In the genomic region with DNA sequence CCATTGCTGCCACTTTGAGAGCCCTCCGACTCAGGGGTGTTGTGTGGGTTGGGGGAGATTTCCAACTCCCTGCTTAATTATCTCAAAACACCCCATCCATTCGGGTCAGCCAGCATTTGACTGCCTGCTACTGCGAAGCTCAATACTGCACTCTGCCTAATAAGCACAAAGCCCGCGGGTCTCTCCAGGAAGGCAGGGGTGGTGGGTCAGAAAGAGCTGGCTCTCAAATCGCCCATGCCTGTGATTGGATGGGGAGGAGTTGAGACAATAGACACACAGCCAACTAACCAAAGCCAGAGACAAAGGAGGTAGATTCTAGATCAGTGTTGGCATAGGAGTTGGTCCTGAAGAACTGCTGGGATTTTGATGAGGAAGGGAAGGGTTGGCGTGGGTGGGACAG, we compare ENCODE assay signal across 12 cellular contexts. TPM values are rescaled to one million over a fixed set of nuclear protein-coding genes. Genes with fewer than 3 reads are reported as not detected.
DNase-seq lines count a peak whose midpoint lies in the region; ATAC-seq, FAIRE-seq and TF ChIP-seq lines count a peak whose summit lies in the region.
"Had no signal": no experiment of that assay in that cellular context is flagged by ENCODE, and none has a peak within 500 bp of the region (broad histone marks: within the 10 kb centered on the region; RNA-seq: fewer than 3 reads in every experiment).

No MANE protein-coding gene starts in this region.

- H2BK120ac ChIP-seq in H1 (replicated peaks; ENCODE audit: low read depth, low read length) = no peak overlapping the region

- no peak for ATAC-seq in CD4-positive, alpha-beta T cell (ENCODE audit: poor library complexity)
- ATAC-seq in GM19452 (IDR thresholded peaks at IDR 0.05; ENCODE audit: unreplicated experiment) = no peak

- H3K4me3 ChIP-seq in Peyer's patch (no peak overlapping the region), H1 (ENCODE audit: extremely low read depth in 1 of 4, insufficient read depth in 2 of 4, low read depth in 3 of 4, low read length in 4 of 4) (no peak overlapping the region), parathyroid adenoma (ENCODE audit: low read depth, low read length) (no peak overlapping the region)
- H3K4me3 ChIP-seq: prostate gland had no signal

- peak overlapping the region; percentile 57; the same call in 1 of the 2 replicates for H4K8ac ChIP-seq in H1 (ENCODE audit: extremely low read depth, insufficient read depth, low read length)

- no peak for TF ChIP-seq RAD21 in H1 (IDR thresholded peaks at IDR 0.05 in 1 of 2, conservative IDR thresholded peaks at IDR 0.05 in 1 of 2; ENCODE audit: low read depth in 2 of 2, low read length in 2 of 2)

- H3K27me3 Mint-ChIP-seq in CD4-positive, alpha-beta T cell = no peaks in the 10 kb centered on the region

- H3K36me3 ChIP-seq in Peyer's patch = peaks cover 0 to 9% (median 0%) of the 10 kb centered on the region in 3 donors
- no peaks in the 10 kb centered on the region for H3K36me3 ChIP-seq in H1 (ENCODE audit: control insufficient read depth in 2 of 4, insufficient read depth in 4 of 4, low read length in 3 of 4)
- H3K36me3 ChIP-seq in parathyroid adenoma (ENCODE audit: control insufficient read depth, insufficient read depth, low read length) = no peaks in the 10 kb centered on the region
- H3K36me3 ChIP-seq: prostate gland had no signal

- TF ChIP-seq POLR2A in Peyer's patch (IDR thresholded peaks at IDR 0.05) (no peak), H1 (IDR thresholded peaks at IDR 0.05; ENCODE audit: control extremely low read depth in 1 of 2, low read depth in 2 of 2, low read length in 2 of 2) (no peak)

- H2AFZ ChIP-seq in H1 (ENCODE audit: low read length) (peak overlapping the region; percentile 73; the same call in 1 of the 2 replicates), parathyroid adenoma (no peak overlapping the region)

- no peak overlapping the region for H3K56ac ChIP-seq in H1 (replicated peaks; ENCODE audit: insufficient read length, low read depth, low read length)

- no peak for FAIRE-seq in H1 (lab: Jason Lieb, UNC)
- FAIRE-seq: D721Med had no signal

- no peak overlapping the region for H2BK5ac ChIP-seq in H1 (ENCODE audit: low read depth, low read length)

- H2BK20ac ChIP-seq in H1 (ENCODE audit: low read length) = no peak overlapping the region

- H2BK15ac ChIP-seq in H1 (ENCODE audit: low read length) = no peak overlapping the region

- intact Hi-C loops in CD4-positive, alpha-beta T cell (cut with DNase I, micrococcal nuclease) = loop anchor here in 1 of 2 experiments (10.0 kb wide), 1 partner anchor 261 kb away; a partner anchor contains a TSS

- peaks cover 1% of the 10 kb centered on the region; the same call in 1 of the 2 replicates for H3K23me2 ChIP-seq in H1 (ENCODE audit: low read depth, low read length)

- no peak overlapping the region; a peak in 1 of 7 replicates for H3K9ac ChIP-seq in H1 (replicated peaks in 1 of 4; ENCODE audit: extremely low read depth in 1 of 4, low read depth in 3 of 4, low read length in 3 of 4)
- no peak overlapping the region for H3K9ac ChIP-seq in parathyroid adenoma
- H3K9ac ChIP-seq: KMS-11 had no signal

- H3K9me3 Mint-ChIP-seq in CD4-positive, alpha-beta T cell = no peaks in the 10 kb centered on the region
- H3K9me3 Mint-ChIP-seq: activated naive CD4-positive, alpha-beta T cell treated with anti-CD3 and anti-CD28 coated beads, Interleukin-2, amount 50 U/mL, for 72 hours had no signal

- CTCF ChIA-PET in CD4-positive, alpha-beta T cell (lab: Charles Lee) = no interaction called here
- CTCF ChIA-PET in H1 (lab: Charles Lee; ENCODE audit: partially characterized antibody) = interaction anchor here (0.7 to 1.1 kb wide), 2 partner anchors 13 to 83 kb away, joined by 3 read pairs; no protein-coding TSS in a partner anchor

- H3K18ac ChIP-seq in H1 (ENCODE audit: extremely low read depth, low read length) = no peak overlapping the region

- no peak overlapping the region for H2AK5ac ChIP-seq in H1 (ENCODE audit: low read depth, low read length)

- no peak overlapping the region for H3K14ac ChIP-seq in H1 (ENCODE audit: insufficient read length)

- TF ChIP-seq CTCF in CD4-positive, alpha-beta T cell (IDR thresholded peaks at IDR 0.05) = no peak
- TF ChIP-seq CTCF in Peyer's patch (IDR thresholded peaks at IDR 0.05) = no peak
- no peak for TF ChIP-seq CTCF in H1 (IDR thresholded peaks at IDR 0.05; ENCODE audit: control extremely low read depth in 1 of 3, insufficient read depth in 1 of 3, low read depth in 1 of 3, low read length in 3 of 3)
- TF ChIP-seq CTCF in parathyroid adenoma (IDR thresholded peaks at IDR 0.05) = no peak

- DNase-seq in CD4-positive, alpha-beta T cell = no peak
- DNase-seq in Peyer's patch = no peak
- DNase-seq in H1 (ENCODE audit: low read depth in 1 of 2, low spot score in 2 of 2) = no peak
- DNase-seq in SIG-M5 (lab: John Stamatoyannopoulos, UW) = no peak
- no peak for DNase-seq in NCI-H2029 (lab: John Stamatoyannopoulos, UW)
- no peak for DNase-seq in NCI-H1694 (lab: John Stamatoyannopoulos, UW)

- peaks cover 0 to 41% (median 6%) of the 10 kb centered on the region in 4 donors for H3K4me1 ChIP-seq in Peyer's patch
- peaks cover 0 to 6% (median 3%) of the 10 kb centered on the region in 4 experiments; a peak in 3 of 7 replicates for H3K4me1 ChIP-seq in H1 (replicated peaks in 1 of 4; ENCODE audit: control insufficient read depth in 3 of 4, insufficient read depth in 4 of 4, low read length in 3 of 4)
- no peaks in the 10 kb centered on the region for H3K4me1 ChIP-seq in parathyroid adenoma
- H3K4me1 ChIP-seq: prostate gland had no signal

- H3K27ac Mint-ChIP-seq in CD4-positive, alpha-beta T cell = peak overlapping the region; percentile 80

- no peaks in the 10 kb centered on the region for H3K27me3 ChIP-seq in CD4-positive, alpha-beta T cell (ENCODE audit: control insufficient read depth, insufficient read depth, low read length)
- no peaks in the 10 kb centered on the region for H3K27me3 ChIP-seq in Peyer's patch
- no peaks in the 10 kb centered on the region; a peak in 1 of 7 replicates for H3K27me3 ChIP-seq in H1 (replicated peaks in 1 of 4; ENCODE audit: control insufficient read depth in 3 of 4, extremely low read depth in 1 of 4, insufficient read depth in 3 of 4, low read length in 3 of 4)
- H3K27me3 ChIP-seq in parathyroid adenoma (ENCODE audit: control insufficient read depth, insufficient read depth, low read length) = no peaks in the 10 kb centered on the region

- H3K23ac ChIP-seq in H1 (ENCODE audit: insufficient read length) = no peak overlapping the region

- H3K4me2 ChIP-seq in H1 (ENCODE audit: insufficient read depth in 1 of 2, low read depth in 2 of 2, low read length in 2 of 2) = no peak overlapping the region
- no peak overlapping the region for H3K4me2 ChIP-seq in parathyroid adenoma (ENCODE audit: low read length)
- H3K4me2 ChIP-seq: KMS-11 had no signal

- WGBS in H1 (ENCODE audit: extremely low coverage in 1 of 2, insufficient coverage in 1 of 2, insufficient read length in 1 of 2, insufficient replicate concordance in 2 of 2, low coverage in 1 of 2, low lambda C conversion rate in 2 of 2, missing lambda C conversion rate in 1 of 2), 2 experiments = 82% methylated on average over 7 of the region's 7 CpGs; no CpG with 5 or more reads in 1 of the 2 experiments

- POLR2A ChIA-PET in CD4-positive, alpha-beta T cell (lab: Charles Lee) = no interaction called here
- POLR2A ChIA-PET in H1 (lab: Charles Lee; ENCODE audit: partially characterized antibody) = interaction anchor here (0.9 kb wide), 1 partner anchor 19 kb away, joined by 3 read pairs; no protein-coding TSS in a partner anchor

- H3K4me3 Mint-ChIP-seq in CD4-positive, alpha-beta T cell = peak overlapping the region; percentile 47

- no peak for TF ChIP-seq EP300 in H1 (IDR thresholded peaks at IDR 0.05; ENCODE audit: borderline replicate concordance in 1 of 2, low read depth in 2 of 2, low read length in 2 of 2)

- no peaks in the 10 kb centered on the region for H4K20me1 ChIP-seq in H1 (replicated peaks in 1 of 2; ENCODE audit: control insufficient read depth in 1 of 2, insufficient read depth in 2 of 2, low read length in 2 of 2)

- no peaks in the 10 kb centered on the region for H3K79me2 ChIP-seq in H1 (ENCODE audit: control insufficient read depth in 1 of 2, insufficient read depth in 2 of 2, low read length in 2 of 2)
- H3K79me2 ChIP-seq in parathyroid adenoma = no peaks in the 10 kb centered on the region

- H4K5ac ChIP-seq in H1 (ENCODE audit: insufficient read length, low read depth, low read length) = no peak overlapping the region

- H3K4me1 Mint-ChIP-seq in CD4-positive, alpha-beta T cell (ENCODE audit: low read depth) = peaks cover 57% of the 10 kb centered on the region

- H3K79me1 ChIP-seq in H1 (ENCODE audit: low read depth, low read length) = no peaks in the 10 kb centered on the region

- H3K4ac ChIP-seq in H1 (replicated peaks; ENCODE audit: insufficient read length, low read depth, low read length) = no peak overlapping the region

- no peak overlapping the region for H3K27ac ChIP-seq in CD4-positive, alpha-beta T cell (ENCODE audit: low read depth, low read length)
- H3K27ac ChIP-seq in Peyer's patch (peak overlapping the region; percentile 45 to 82 (median 62)), H1 (ENCODE audit: low read depth, low read length) (no peak overlapping the region), parathyroid adenoma (peak overlapping the region; percentile 62)
- H3K27ac ChIP-seq: KMS-11 had no signal

- H2BK12ac ChIP-seq in H1 (ENCODE audit: low read depth, low read length) = no peak overlapping the region

- no peaks in the 10 kb centered on the region for H3K9me3 ChIP-seq in CD4-positive, alpha-beta T cell (ENCODE audit: control insufficient read depth, low read length)
- H3K9me3 ChIP-seq in Peyer's patch = no peaks in the 10 kb centered on the region
- H3K9me3 ChIP-seq in H1 (ENCODE audit: insufficient read depth in 2 of 2, low read depth in 1 of 2, low read length in 1 of 2) = no peaks in the 10 kb centered on the region
- no peaks in the 10 kb centered on the region for H3K9me3 ChIP-seq in parathyroid adenoma (ENCODE audit: control insufficient read depth, low read length)
- H3K9me3 ChIP-seq: prostate gland had no signal

- peaks cover 28% of the 10 kb centered on the region for H3K36me3 Mint-ChIP-seq in CD4-positive, alpha-beta T cell (ENCODE audit: low read depth)

- no peak overlapping the region for H4K91ac ChIP-seq in H1 (replicated peaks; ENCODE audit: insufficient read length, low read length)

RNA-seq across cellular contexts. Expression of a gene that starts 2.3 kb away (rescaled TPM):
- total RNA-seq in CD4-positive, alpha-beta T cell = 10 to 100 TPM; 24.9 to 26.2 TPM
- 100 to 1,000 TPM in 1 of 4 donors, 10 to 100 TPM in 3; 29.9 to 218 (median 36.3) TPM for total RNA-seq in Peyer's patch
- not detected in 2 replicates for total RNA-seq in H1 (2021; fragmentation: NEBNext Ultra II Directional; extraction: Animal tissue kit (Norgen Biotek cat#: 25700))
- polyA plus RNA-seq in H1 (2011; rRNA removed) = not detected in 2 replicates
- not detected for polyA plus RNA-seq in H1 (2011; cell fraction: cytosol; rRNA removed)
- not detected for polyA plus RNA-seq in H1 (2011; cell fraction: nucleus; rRNA removed)
- polyA plus RNA-seq in H1 (2012, experiment 1 of 2) = not detected in 4 replicates
- not detected for polyA plus RNA-seq in H1 (2012, experiment 2 of 2)
- polyA plus RNA-seq in H1 (2013, experiment 1 of 2) = 0.08 TPM
- polyA plus RNA-seq in H1 (2013, experiment 2 of 2) = 0.06 TPM
- 0.10 TPM in 1 of 2 replicates, not detected in the other for polyA minus RNA-seq in H1 (2011; rRNA and poly(A)+ RNA removed)
- not detected for polyA minus RNA-seq in H1 (2011; cell fraction: cytosol; rRNA and poly(A)+ RNA removed)
- polyA minus RNA-seq in H1 (2011; cell fraction: nucleus; rRNA and poly(A)+ RNA removed) = not detected

RNA-seq across cellular contexts. Expression of a gene that starts 22.4 kb away (rescaled TPM):
- under 1 TPM; 0.36 to 0.71 TPM for total RNA-seq in CD4-positive, alpha-beta T cell
- 1 to 10 TPM in 1 of 4 donors, under 1 TPM in 1, not detected in 2; 0.53 to 4.1 TPM for total RNA-seq in Peyer's patch
- total RNA-seq in H1 (2021; fragmentation: NEBNext Ultra II Directional; extraction: Animal tissue kit (Norgen Biotek cat#: 25700)) = 0.22 TPM in 1 of 2 replicates, not detected in the other
- 0.12 and 0.17 TPM in 2 replicates for polyA plus RNA-seq in H1 (2011; rRNA removed)
- polyA plus RNA-seq in H1 (2011; cell fraction: cytosol; rRNA removed) = 0.08 TPM
- 0.41 TPM for polyA plus RNA-seq in H1 (2011; cell fraction: nucleus; rRNA removed)
- polyA plus RNA-seq in H1 (2012, experiment 1 of 2) = 0.24 TPM in 1 of 4 replicates, not detected in the others
- polyA plus RNA-seq in H1 (2012, experiment 2 of 2) = not detected
- 0.06 TPM for polyA plus RNA-seq in H1 (2013, experiment 1 of 2)
- 0.04 TPM for polyA plus RNA-seq in H1 (2013, experiment 2 of 2)
- 0.73 and 1.4 TPM in 2 replicates for polyA minus RNA-seq in H1 (2011; rRNA and poly(A)+ RNA removed)
- polyA minus RNA-seq in H1 (2011; cell fraction: cytosol; rRNA and poly(A)+ RNA removed) = not detected
- 1.6 TPM for polyA minus RNA-seq in H1 (2011; cell fraction: nucleus; rRNA and poly(A)+ RNA removed)

RNA-seq across cellular contexts. Expression of a gene that starts 40.4 kb away (rescaled TPM):
- not detected for total RNA-seq in CD4-positive, alpha-beta T cell
- total RNA-seq in Peyer's patch = not detected
- 1.8 and 2.6 TPM in 2 replicates for total RNA-seq in H1 (2021; fragmentation: NEBNext Ultra II Directional; extraction: Animal tissue kit (Norgen Biotek cat#: 25700))
- 2.1 and 3.5 TPM in 2 replicates for polyA plus RNA-seq in H1 (2011; rRNA removed)
- polyA plus RNA-seq in H1 (2011; cell fraction: cytosol; rRNA removed) = 3.1 TPM
- polyA plus RNA-seq in H1 (2011; cell fraction: nucleus; rRNA removed) = 6.6 TPM
- 1.2 to 2.7 TPM (median 2.5 TPM) in 4 replicates for polyA plus RNA-seq in H1 (2012, experiment 1 of 2)
- polyA plus RNA-seq in H1 (2012, experiment 2 of 2) = 1.6 TPM
- polyA plus RNA-seq in H1 (2013, experiment 1 of 2) = 3.1 TPM
- polyA plus RNA-seq in H1 (2013, experiment 2 of 2) = 3.2 TPM
- polyA minus RNA-seq in H1 (2011; rRNA and poly(A)+ RNA removed) = 6.9 and 9.0 TPM in 2 replicates
- 3.5 TPM for polyA minus RNA-seq in H1 (2011; cell fraction: cytosol; rRNA and poly(A)+ RNA removed)
- 6.0 TPM for polyA minus RNA-seq in H1 (2011; cell fraction: nucleus; rRNA and poly(A)+ RNA removed)
- total RNA-seq: activated naive CD4-positive, alpha-beta T cell treated with anti-CD3 and anti-CD28 coated beads, Interleukin-2, amount 50 U/mL, for 72 hours had no signal

Comparison
In these comparisons a context has a peak if more than half of its experiments do, and no peak if none do; other contexts are left out.
1. H3K27ac ChIP-seq: peak in Peyer's patch (4 of 4) and parathyroid adenoma (single experiment); none in CD4-positive, alpha-beta T cell (single experiment) and H1 (single experiment).
2. RNA of a gene that starts 2.3 kb away (total RNA-seq): 29.9 to 218 TPM in Peyer's patch and 24.9 to 26.2 TPM in CD4-positive, alpha-beta T cell; not detected in H1; every median in the first group is over 10 times any median in the second.